In genomic region chrX:7164174-7164573, GRCh38 we compare ENCODE assay signal across 23 cellular contexts.
A peak's percentile ranks its signal among the peaks of the same experiment; 100 is the strongest.
DNase-seq lines count a peak whose midpoint lies in the region; ATAC-seq lines count a peak whose summit lies in the region.
"Had no signal": no experiment of that assay in that cellular context is flagged by ENCODE, and none has a peak within 500 bp of the region (broad histone marks: within the 10 kb centered on the region; RNA-seq: fewer than 3 reads in every experiment).

No MANE protein-coding gene starts in this region.

- in situ Hi-C loops in KBM-7 (cut with MboI; ENCODE audit: low pct_unique_long_range_greater_than_20kb, low sequenced_read_pairs) = no loop called here

- DNase-seq in NCI-H2029 treated with DMSO at 0.1 percent for 48 hours (lab: John Stamatoyannopoulos, UW) = peak; percentile 27
- no peak for DNase-seq in NCI-H2029 (lab: John Stamatoyannopoulos, UW)
- DNase-seq in fibroblast of peridontal ligament (ENCODE audit: extremely low read depth) = peak; percentile 2
- no peak for DNase-seq in AG08395 (ENCODE audit: low spot score)
- no peak for DNase-seq in KBM-7
- DNase-seq: activated CD4-positive, alpha-beta memory T cell treated with anti-CD3 and anti-CD28 coated beads, Interleukin-2, amount 10 ng/mL, durations not matched to agents 7 days and 5 days; activated CD8-positive, alpha-beta memory T cell treated with anti-CD3 and anti-CD28 coated beads, Interleukin-2, amount 50 U/mL, for 4 hours; activated naive CD4-positive, alpha-beta T cell treated with anti-CD3 and anti-CD28 coated beads for 36 hours; CD4-positive, CD25-positive, alpha-beta regulatory T cell; foreskin keratinocyte; H7; heart left ventricle; left ventricle myocardium inferior; MV-4-11; NCI-H1694 treated with DMSO at 0.1 percent for 48 hours; NCI-H524 treated with DMSO at 0.1 percent for 48 hours; pancreas; small intestine; stimulated activated naive CD8-positive, alpha-beta T cell treated with anti-CD3 and anti-CD28 coated beads, Interleukin-15, amount 100 ng/mL, for 72 hours; SW 1271 had no signal

- ATAC-seq in GM19468 (IDR thresholded peaks at IDR 0.05; ENCODE audit: extremely low read depth, unreplicated experiment) (peak; percentile 39), HG03520 (IDR thresholded peaks at IDR 0.05; ENCODE audit: unreplicated experiment) (peak; percentile 69), HG03457 (IDR thresholded peaks at IDR 0.05; ENCODE audit: unreplicated experiment) (no peak)
- ATAC-seq: foreskin keratinocyte; heart left ventricle; pancreas; stimulated activated naive CD8-positive, alpha-beta T cell treated with anti-CD3 and anti-CD28 coated beads, Interleukin-15, amount 100 ng/mL, for 72 hours had no signal

Comparison
In these comparisons a context has a peak if more than half of its experiments do, and no peak if none do; other contexts are left out.
1. DNase-seq: peak in NCI-H2029 treated with DMSO at 0.1 percent for 48 hours (single experiment) and fibroblast of peridontal ligament (single experiment); none in NCI-H2029 (single experiment), AG08395 (single experiment) and KBM-7 (single experiment).